In the genomic region with DNA sequence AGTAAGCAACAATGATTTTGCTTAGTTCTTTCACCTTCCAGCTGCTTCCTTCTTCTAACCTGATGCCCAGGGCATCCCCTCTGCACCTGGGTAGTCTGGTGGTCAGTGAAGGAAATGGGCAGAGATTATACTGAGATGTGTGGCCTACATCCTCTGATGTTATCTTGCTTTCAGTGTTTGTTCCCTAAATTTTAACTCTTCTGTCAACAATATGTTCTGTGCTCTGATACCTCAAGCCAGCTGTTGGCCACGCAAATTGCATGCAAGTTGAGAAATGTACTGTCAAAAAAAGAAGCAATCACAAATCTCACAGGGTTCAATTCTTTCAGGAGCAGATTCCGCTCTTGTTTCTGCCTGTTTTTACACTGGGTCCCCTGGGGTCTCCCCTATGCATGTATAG, we compare ENCODE assay signal across 12 cellular contexts.
DNase-seq lines count a peak whose midpoint lies in the region; ATAC-seq and TF ChIP-seq lines count a peak whose summit lies in the region.
"Had no signal": no experiment of that assay in that cellular context is flagged by ENCODE, and none has a peak within 500 bp of the region (broad histone marks: within the 10 kb centered on the region; RNA-seq: fewer than 3 reads in every experiment).

No MANE protein-coding gene starts in this region.

- no peak overlapping the region for H3K4me2 ChIP-seq in PC-3 (ENCODE audit: low read length)

- H3K27ac Mint-ChIP-seq in activated CD8-positive, alpha-beta T cell treated with anti-CD3 and anti-CD28 coated beads, Interleukin-2, amount 10 ng/mL, durations not matched to agents 7 days and 5 days: peak overlapping the region; percentile 74
- H3K27ac Mint-ChIP-seq in HFFc6 (no peak overlapping the region), nephron progenitor cell (no peak overlapping the region)

- no peak overlapping the region for H3K9ac ChIP-seq in PC-3 (ENCODE audit: low read length)

- no peaks in the 10 kb centered on the region for H3F3A ChIP-seq in PC-3 (ENCODE audit: low read length, unreplicated experiment)

- no peak overlapping the region for H3K4me3 Mint-ChIP-seq in activated CD8-positive, alpha-beta T cell treated with anti-CD3 and anti-CD28 coated beads, Interleukin-2, amount 10 ng/mL, durations not matched to agents 7 days and 5 days
- H3K4me3 Mint-ChIP-seq in HFFc6 (no peak overlapping the region), nephron progenitor cell (no peak overlapping the region)

- ATAC-seq in GM19467 (IDR thresholded peaks at IDR 0.05; ENCODE audit: unreplicated experiment) (peak; percentile 56), HG03139 (IDR thresholded peaks at IDR 0.05; ENCODE audit: unreplicated experiment) (peak; percentile 54), PC-3 (no peak)
- ATAC-seq in activated CD8-positive, alpha-beta T cell treated with anti-CD3 and anti-CD28 coated beads, Interleukin-2, amount 10 ng/mL, durations not matched to agents 7 days and 5 days: no peak

- peaks cover 71% of the 10 kb centered on the region for H3K4me1 Mint-ChIP-seq in activated CD8-positive, alpha-beta T cell treated with anti-CD3 and anti-CD28 coated beads, Interleukin-2, amount 10 ng/mL, durations not matched to agents 7 days and 5 days (ENCODE audit: low read depth)
- H3K4me1 Mint-ChIP-seq in HFFc6 (ENCODE audit: low read depth) (peaks cover 56% of the 10 kb centered on the region), nephron progenitor cell (peaks cover 33% of the 10 kb centered on the region)

- H3K27me3 Mint-ChIP-seq in activated CD8-positive, alpha-beta T cell treated with anti-CD3 and anti-CD28 coated beads, Interleukin-2, amount 10 ng/mL, durations not matched to agents 7 days and 5 days (ENCODE audit: low read depth): no peaks in the 10 kb centered on the region
- H3K27me3 Mint-ChIP-seq in HFFc6 (ENCODE audit: insufficient read depth): no peaks in the 10 kb centered on the region
- no peaks in the 10 kb centered on the region for H3K27me3 Mint-ChIP-seq in nephron progenitor cell (ENCODE audit: low read depth, poor library complexity)

- no peaks in the 10 kb centered on the region for H3K27me3 ChIP-seq in PC-3 (ENCODE audit: low read length)

- no peak overlapping the region for H3K27ac ChIP-seq in PC-3 (ENCODE audit: low read length)
- H3K27ac ChIP-seq: lower lobe of right lung had no signal

- H4K20me1 ChIP-seq in PC-3 (ENCODE audit: low read length): no peaks in the 10 kb centered on the region

- DNase-seq in activated CD8-positive, alpha-beta T cell treated with anti-CD3 and anti-CD28 coated beads, Interleukin-2, amount 10 ng/mL, durations not matched to agents 7 days and 5 days: no peak
- no peak for DNase-seq in PC-3
- DNase-seq in HFFc6: no peak
- DNase-seq in COLO829 (ENCODE audit: low spot score): no peak
- DNase-seq in nephron progenitor cell: no peak
- DNase-seq: Caco-2; lower lobe of right lung; NCI-H82; stimulated activated CD4-positive, alpha-beta T cell treated with anti-CD3 and anti-CD28 coated beads, Interleukin-2, amount 100 ng/mL, for 24 hours had no signal

- H3K79me2 ChIP-seq in PC-3 (ENCODE audit: low read length): peaks cover 48% of the 10 kb centered on the region

- peaks cover 5% of the 10 kb centered on the region for H3K4me1 ChIP-seq in PC-3 (ENCODE audit: insufficient read depth, low read length)

- no TSS peak for BruUV-seq in PC-3 (replicated peaks; lab: Mats Ljungman, UMichigan)

- no peaks in the 10 kb centered on the region for H3K9me2 ChIP-seq in PC-3 (replicated peaks; ENCODE audit: low read length)

- CTCF ChIA-PET in activated CD8-positive, alpha-beta T cell treated with anti-CD3 and anti-CD28 coated beads, Interleukin-2, amount 10 ng/mL, durations not matched to agents 7 days and 5 days (lab: Charles Lee): interaction anchor here (0.6 to 2.1 kb wide), 5 partner anchors 17 to 53 kb away, joined by 3 to 8 read pairs (median 3); no protein-coding TSS in a partner anchor
- CTCF ChIA-PET in PC-3 (lab: Charles Lee): no interaction called here

- H3K9me3 ChIP-seq in PC-3 (ENCODE audit: low read length): no peaks in the 10 kb centered on the region
- H3K9me3 ChIP-seq: Caco-2, lower lobe of right lung had no signal

- intact Hi-C loops in PC-3 (cut with micrococcal nuclease): no loop called here

- peak overlapping the region; percentile 39; the same call in 1 of the 2 replicates for H3K4me3 ChIP-seq in GM08714 (ENCODE audit: low read length)
- no peak overlapping the region for H3K4me3 ChIP-seq in PC-3 (ENCODE audit: low read length)
- H3K4me3 ChIP-seq: lower lobe of right lung had no signal

- no peaks in the 10 kb centered on the region for H3K36me3 ChIP-seq in PC-3 (ENCODE audit: low read depth, low read length)
- H3K36me3 ChIP-seq: lower lobe of right lung had no signal

- H2AFZ ChIP-seq in PC-3 (ENCODE audit: low read length): no peak overlapping the region

- peaks cover 15% of the 10 kb centered on the region for H3K36me3 Mint-ChIP-seq in activated CD8-positive, alpha-beta T cell treated with anti-CD3 and anti-CD28 coated beads, Interleukin-2, amount 10 ng/mL, durations not matched to agents 7 days and 5 days (ENCODE audit: low read depth)
- H3K36me3 Mint-ChIP-seq in HFFc6 (ENCODE audit: low read depth): 0 out of 2 replicates have a peak, but pooled peaks cover under 1% of the 10 kb centered on the region
- peaks cover 1% of the 10 kb centered on the region for H3K36me3 Mint-ChIP-seq in nephron progenitor cell (ENCODE audit: low read depth)

- POLR2A ChIA-PET in activated CD8-positive, alpha-beta T cell treated with anti-CD3 and anti-CD28 coated beads, Interleukin-2, amount 10 ng/mL, durations not matched to agents 7 days and 5 days (lab: Charles Lee): no interaction called here
- POLR2A ChIA-PET in PC-3 (lab: Charles Lee; ENCODE audit: unreplicated experiment): no interaction called here

- TF ChIP-seq CTCF in PC-3 (conservative IDR thresholded peaks at IDR 0.05; ENCODE audit: low read depth, low read length) (no peak), HFFc6 (IDR thresholded peaks at IDR 0.05) (no peak), nephron progenitor cell (IDR thresholded peaks at IDR 0.05) (no peak)

- no peaks in the 10 kb centered on the region for H3K9me3 Mint-ChIP-seq in activated CD8-positive, alpha-beta T cell treated with anti-CD3 and anti-CD28 coated beads, Interleukin-2, amount 10 ng/mL, durations not matched to agents 7 days and 5 days (ENCODE audit: insufficient read depth)
- H3K9me3 Mint-ChIP-seq in HFFc6 (no peaks in the 10 kb centered on the region), nephron progenitor cell (peaks cover 4% of the 10 kb centered on the region)

Comparison
In these comparisons a context has a peak if more than half of its experiments do, and no peak if none do; other contexts are left out.
1. ATAC-seq: peak in GM19467 (single experiment) and HG03139 (single experiment); none in activated CD8-positive, alpha-beta T cell treated with anti-CD3 and anti-CD28 coated beads, Interleukin-2, amount 10 ng/mL, durations not matched to agents 7 days and 5 days (single experiment) and PC-3 (single experiment).